In genomic region chrX:132909643-132910042, GRCh38 we compare ENCODE assay signal across 21 cellular contexts. TPM values are rescaled to one million over a fixed set of nuclear protein-coding genes. Genes with fewer than 3 reads are reported as not detected.
DNase-seq lines count a peak whose midpoint lies in the region; ATAC-seq and TF ChIP-seq lines count a peak whose summit lies in the region.
"Had no signal": no experiment of that assay in that cellular context is flagged by ENCODE, and none has a peak within 500 bp of the region (broad histone marks: within the 10 kb centered on the region; RNA-seq: fewer than 3 reads in every experiment).

No MANE protein-coding gene starts in this region.

- no peak for ATAC-seq in gastrocnemius medialis
- ATAC-seq: activated naive CD8-positive, alpha-beta T cell treated with anti-CD3 and anti-CD28 coated beads, Interleukin-2, amount 50 U/mL, for 24 hours; heart right ventricle; K562; T-helper 17 cell had no signal

- H3K36me3 ChIP-seq in SJCRH30 (peaks cover 6% of the 10 kb centered on the region), gastrocnemius medialis (no peaks in the 10 kb centered on the region)
- H3K36me3 ChIP-seq: heart right ventricle, prostate gland had no signal

- intact Hi-C loops in gastrocnemius medialis (cut with DNase I; ENCODE audit: low total_unique reads) = no loop called here

- peaks cover 30% of the 10 kb centered on the region for H3K4me1 Mint-ChIP-seq in osteocyte (ENCODE audit: unreplicated experiment)
- H3K4me1 Mint-ChIP-seq: activated B cell treated with CpG ODN at 0.5 μM for 24 hours; activated naive CD8-positive, alpha-beta T cell treated with anti-CD3 and anti-CD28 coated beads, Interleukin-2, amount 50 U/mL, for 24 hours; T-helper 17 cell had no signal

- no peaks in the 10 kb centered on the region for H3K36me3 Mint-ChIP-seq in osteocyte (ENCODE audit: unreplicated experiment)

- no peaks in the 10 kb centered on the region for H3K27me3 Mint-ChIP-seq in osteocyte (ENCODE audit: unreplicated experiment)
- H3K27me3 Mint-ChIP-seq: activated B cell treated with CpG ODN at 0.5 μM for 24 hours had no signal

- H3K4me1 ChIP-seq in SJCRH30 (peaks cover 21% of the 10 kb centered on the region), gastrocnemius medialis (no peaks in the 10 kb centered on the region)
- H3K4me1 ChIP-seq: heart right ventricle, prostate gland had no signal

- TF ChIP-seq CTCF in epithelial cell of esophagus (IDR thresholded peaks at IDR 0.05; ENCODE audit: insufficient read depth, low read depth, low read length, missing control alignments) (no peak), osteocyte (IDR thresholded peaks at IDR 0.05) (no peak), gastrocnemius medialis (IDR thresholded peaks at IDR 0.05 in 4 of 5, conservative IDR thresholded peaks at IDR 0.05 in 1 of 5) (no peak)

- H3K9me3 ChIP-seq in SJCRH30 (replicated peaks) (no peaks in the 10 kb centered on the region), gastrocnemius medialis (no peaks in the 10 kb centered on the region)
- H3K9me3 ChIP-seq: prostate gland had no signal

- peak overlapping the region; percentile 78 for H3K27ac Mint-ChIP-seq in osteocyte (ENCODE audit: unreplicated experiment)
- H3K27ac Mint-ChIP-seq: activated B cell treated with CpG ODN at 0.5 μM for 24 hours; activated naive CD8-positive, alpha-beta T cell treated with anti-CD3 and anti-CD28 coated beads, Interleukin-2, amount 50 U/mL, for 24 hours; nephron progenitor cell; T-helper 17 cell had no signal

- DNase-seq in HS-5 (ENCODE audit: low read depth) (peak; percentile 68), SJCRH30 (peak; percentile 15 to 70), epithelial cell of esophagus (ENCODE audit: low read depth) (peak; percentile 67), osteocyte (ENCODE audit: extremely low spot score, unreplicated experiment) (no peak), gastrocnemius medialis (no peak), ACHN (no peak), NCI-H1417 (lab: John Stamatoyannopoulos, UW) (no peak), NCI-H2171 (lab: John Stamatoyannopoulos, UW) (no peak)
- DNase-seq: activated B cell treated with CpG ODN at 0.5 μM for 24 hours; activated naive CD8-positive, alpha-beta T cell treated with anti-CD3 and anti-CD28 coated beads, Interleukin-2, amount 50 U/mL, for 24 hours; heart right ventricle; NCI-H1105; NCI-H2227 treated with DMSO at 0.1 percent for 48 hours; nephron progenitor cell; Right ventricle myocardium superior; T-helper 17 cell had no signal

- H3K27me3 ChIP-seq in SJCRH30 (no peaks in the 10 kb centered on the region), gastrocnemius medialis (no peaks in the 10 kb centered on the region)

- H3K9me3 Mint-ChIP-seq in osteocyte (ENCODE audit: unreplicated experiment) = peaks cover 7% of the 10 kb centered on the region
- H3K9me3 Mint-ChIP-seq: activated B cell treated with CpG ODN at 0.5 μM for 24 hours; activated naive CD8-positive, alpha-beta T cell treated with anti-CD3 and anti-CD28 coated beads, Interleukin-2, amount 50 U/mL, for 24 hours had no signal

- no peak overlapping the region for H3K4me3 Mint-ChIP-seq in osteocyte (ENCODE audit: unreplicated experiment)
- H3K4me3 Mint-ChIP-seq: activated B cell treated with CpG ODN at 0.5 μM for 24 hours; activated naive CD8-positive, alpha-beta T cell treated with anti-CD3 and anti-CD28 coated beads, Interleukin-2, amount 50 U/mL, for 24 hours; nephron progenitor cell; T-helper 17 cell had no signal

- no peak for TF ChIP-seq POLR2A in gastrocnemius medialis (IDR thresholded peaks at IDR 0.05)

- H3K4me3 ChIP-seq in SJCRH30 (peak overlapping the region; percentile 42), epithelial cell of esophagus (ENCODE audit: low read length) (no peak overlapping the region), gastrocnemius medialis (no peak overlapping the region)
- H3K4me3 ChIP-seq: coronary artery, heart right ventricle, K562, prostate gland had no signal

- in situ Hi-C loops in gastrocnemius medialis (cut with MboI; ENCODE audit: low sequenced_read_pairs in 4 of 4) = no loop called here
- in situ Hi-C loops in ACHN (cut with HindIII; ENCODE audit: low pct_ligation_motif_present, low pct_unique_long_range_greater_than_20kb, low sequenced_read_pairs) = no loop called here

- H3K27ac ChIP-seq in SJCRH30 (peak overlapping the region; percentile 99), gastrocnemius medialis (no peak overlapping the region)
- H3K27ac ChIP-seq: C4-2B, coronary artery, heart right ventricle, HL-60, prostate gland had no signal

RNA-seq across cellular contexts. Expression of gene HS6ST2, which starts 48.8 kb away (rescaled TPM):
- 61.0 and 65.6 TPM in 2 replicates for total RNA-seq in SJCRH30 (2014; rRNA removed; shearing (Covaris generic))
- total RNA-seq in osteocyte = 6.2 and 7.6 TPM in 2 replicates
- total RNA-seq in gastrocnemius medialis = 1 to 10 TPM in 3 of 4 donors, not detected in 1; 1.9 to 2.8 (median 2.1) TPM
- total RNA-seq: activated B cell treated with CpG ODN at 0.5 μM for 24 hours, K562, T-helper 17 cell had no signal

Comparison
In these comparisons a context has a peak if more than half of its experiments do, and no peak if none do; other contexts are left out.
1. DNase-seq: peak in HS-5 (single experiment), SJCRH30 (2 of 2) and epithelial cell of esophagus (single experiment); none in osteocyte (single experiment), gastrocnemius medialis (0 of 2), ACHN (single experiment), NCI-H1417 (0 of 3) and NCI-H2171 (single experiment).